ENCODE assay signal across 9 cellular contexts in the genomic region with DNA sequence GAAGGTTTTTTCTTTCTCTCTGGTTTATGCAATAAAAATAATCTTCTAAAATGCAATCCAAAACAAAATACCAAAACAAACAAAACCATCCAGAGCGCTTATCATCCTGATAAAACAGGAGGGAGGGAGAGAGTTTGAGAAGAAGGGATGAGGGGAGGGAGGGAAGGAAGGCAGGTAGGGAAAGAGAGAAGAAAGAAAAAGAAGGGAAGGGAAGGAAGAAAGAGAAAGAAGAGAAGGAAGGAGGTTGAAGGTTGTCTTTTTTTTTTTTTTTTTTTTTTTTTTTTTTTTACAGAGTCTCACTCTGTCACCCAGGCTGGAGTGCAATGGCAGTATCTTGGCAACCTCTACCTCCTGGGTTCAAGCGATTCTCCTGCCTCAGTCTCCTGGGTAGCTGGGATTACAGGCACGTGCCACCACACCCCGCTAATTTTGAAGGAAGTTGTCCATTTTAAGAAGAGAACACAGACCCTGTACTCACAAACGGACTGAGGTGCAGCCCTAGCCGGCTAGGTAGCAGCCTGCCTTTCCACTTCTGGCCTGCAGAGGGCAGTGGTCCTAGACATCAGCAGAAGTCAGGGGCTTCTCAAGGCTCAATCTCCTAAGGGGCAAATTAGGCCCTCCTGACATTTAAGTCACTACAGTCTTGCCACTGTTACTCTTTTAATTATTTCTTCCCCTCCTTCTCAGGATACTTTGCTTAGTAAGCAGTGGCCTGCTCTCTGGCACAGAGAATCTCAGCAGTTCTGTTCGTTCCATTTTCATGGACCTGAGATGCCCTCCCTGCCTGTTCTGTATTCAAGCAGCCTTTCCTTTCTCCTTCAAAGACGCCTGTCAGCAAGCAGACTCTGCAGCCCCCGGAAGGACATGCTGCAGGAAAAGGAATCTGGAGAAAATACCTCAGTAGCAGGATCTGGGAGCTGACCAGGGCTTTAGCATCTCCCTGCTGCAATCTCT.
DNase-seq lines count a peak whose midpoint lies in the region; ATAC-seq and TF ChIP-seq lines count a peak whose summit lies in the region.
"Had no signal": no experiment of that assay in that cellular context is flagged by ENCODE, and none has a peak within 500 bp of the region (broad histone marks: within the 10 kb centered on the region; RNA-seq: fewer than 3 reads in every experiment).

No MANE protein-coding gene starts in this region.

- peaks cover 23% of the 10 kb centered on the region for H3K27me3 Mint-ChIP-seq in activated naive CD8-positive, alpha-beta T cell treated with anti-CD3 and anti-CD28 coated beads for 36 hours

- H3K36me3 Mint-ChIP-seq in activated naive CD8-positive, alpha-beta T cell treated with anti-CD3 and anti-CD28 coated beads for 36 hours: no peaks in the 10 kb centered on the region

- peak; percentile 27 for DNase-seq in DMS79 treated with DMSO at 0.1 percent for 48 hours (lab: John Stamatoyannopoulos, UW)
- DNase-seq in MG63: peak; percentile 56
- DNase-seq in SK-N-MC (ENCODE audit: low read depth, low spot score): peak; percentile 20
- DNase-seq in activated naive CD8-positive, alpha-beta T cell treated with anti-CD3 and anti-CD28 coated beads for 36 hours: peak; percentile 57
- peak; percentile 52 to 69 for DNase-seq in heart right ventricle
- peak; percentile 39 for DNase-seq in putamen (ENCODE audit: low spot score)
- DNase-seq in GF-D8 (lab: John Stamatoyannopoulos, UW): no peak

- H3K4me1 ChIP-seq in heart right ventricle: peaks cover 0 to 20% (median 6%) of the 10 kb centered on the region in 9 donors

- H3K4me3 Mint-ChIP-seq in activated naive CD8-positive, alpha-beta T cell treated with anti-CD3 and anti-CD28 coated beads for 36 hours: no peak overlapping the region
- H3K4me3 Mint-ChIP-seq: dendritic cell treated with granulocyte-macrophage colony-stimulating factor and Interleukin-4, amounts not matched to agents 40 ng/mL and 50 ng/mL, for 4 days had no signal

- peak; percentile 85 for ATAC-seq in GM21825 (IDR thresholded peaks at IDR 0.05; ENCODE audit: unreplicated experiment)
- ATAC-seq in heart right ventricle: peak; percentile 71 to 91 (median 86)

- H3K27me3 ChIP-seq in MG63 (no peaks in the 10 kb centered on the region), heart right ventricle (peaks cover 0 to 20% (median 0%) of the 10 kb centered on the region in 7 donors)

- H3K4me1 Mint-ChIP-seq in activated naive CD8-positive, alpha-beta T cell treated with anti-CD3 and anti-CD28 coated beads for 36 hours: peaks cover 2% of the 10 kb centered on the region

- H3K27ac Mint-ChIP-seq in activated naive CD8-positive, alpha-beta T cell treated with anti-CD3 and anti-CD28 coated beads for 36 hours: no peak overlapping the region
- H3K27ac Mint-ChIP-seq: dendritic cell treated with granulocyte-macrophage colony-stimulating factor and Interleukin-4, amounts not matched to agents 40 ng/mL and 50 ng/mL, for 4 days had no signal

- no peaks in the 10 kb centered on the region for H3K36me3 ChIP-seq in MG63
- H3K36me3 ChIP-seq in SK-N-MC (ENCODE audit: insufficient read depth, low read length): no peaks in the 10 kb centered on the region
- H3K36me3 ChIP-seq in heart right ventricle: no peaks in the 10 kb centered on the region

- H3K9ac ChIP-seq in SK-N-MC (ENCODE audit: insufficient read length): no peak overlapping the region

- H3K9me3 Mint-ChIP-seq in activated naive CD8-positive, alpha-beta T cell treated with anti-CD3 and anti-CD28 coated beads for 36 hours: no peaks in the 10 kb centered on the region
- H3K9me3 Mint-ChIP-seq: dendritic cell treated with granulocyte-macrophage colony-stimulating factor and Interleukin-4, amounts not matched to agents 40 ng/mL and 50 ng/mL, for 4 days had no signal

- intact Hi-C loops in heart right ventricle (cut with DNase I): loop anchor here in 8 of 10 donors (2.0 to 10.0 kb wide), 8 partner anchors 68 to 280 kb away; a partner anchor contains a TSS

- peak; percentile 79 to 94 (median 92) for TF ChIP-seq CTCF in heart right ventricle (IDR thresholded peaks at IDR 0.05)

- no peaks in the 10 kb centered on the region for H3K9me3 ChIP-seq in MG63
- no peaks in the 10 kb centered on the region for H3K9me3 ChIP-seq in SK-N-MC (ENCODE audit: low read depth, low read length)
- no peaks in the 10 kb centered on the region for H3K9me3 ChIP-seq in heart right ventricle

- H3K27ac ChIP-seq in SK-N-MC (no peak overlapping the region), heart right ventricle (no peak overlapping the region)

- WGBS in heart right ventricle, 2 donors: 24 to 30% methylated on average over 9 of the region's 9 CpGs

- H3K4me3 ChIP-seq in MG63 (no peak overlapping the region), SK-N-MC (no peak overlapping the region), heart right ventricle (no peak overlapping the region)
